ENCODE assay signal across 14 cellular contexts in genomic region chr16:14694129-14694528, GRCh38. TPM values are rescaled to one million over a fixed set of nuclear protein-coding genes. Genes with fewer than 3 reads are reported as not detected.
DNase-seq lines count a peak whose midpoint lies in the region; ATAC-seq, FAIRE-seq and TF ChIP-seq lines count a peak whose summit lies in the region.
"Not testable (repeated sequence)": the region's sequence is repeated elsewhere in the genome, so short reads cannot be mapped to it uniquely, and the experiment has no call there.
"Had no signal": no experiment of that assay in that cellular context is flagged by ENCODE, and none has a peak within 500 bp of the region (broad histone marks: within the 10 kb centered on the region; RNA-seq: fewer than 3 reads in every experiment).

TSS of gene PLA2G10 (minus strand) at chr16:14694308. CDS start at chr16:14694229, 79 bp downstream.

- ATAC-seq in HCT116 (peak; percentile 90), RWPE2 (ENCODE audit: low read depth) (peak; percentile 89), foreskin keratinocyte (peak; percentile 61), HepG2 (peak; percentile 52), pancreas (peak; percentile 63 to 82 (median 69)), upper lobe of right lung (peak; percentile 88)

- POLR2A ChIA-PET in HCT116 (lab: Charles Lee); HepG2 (lab: Yijun Ruan, JAX): not testable (repeated sequence)

- H3K9me2 ChIP-seq in HCT116 (ENCODE audit: insufficient read depth): not testable (repeated sequence)

- not testable (repeated sequence) for H3K9ac ChIP-seq in HCT116 (ENCODE audit: low read length); mammary epithelial cell (ENCODE audit: insufficient read depth, low read length); HepG2 (ENCODE audit: insufficient read depth, low read depth, low read length)

- not testable (repeated sequence) for H3K79me2 ChIP-seq in HCT116 (ENCODE audit: insufficient read depth, low read length); mammary epithelial cell (ENCODE audit: insufficient read depth, low read length); HepG2 (ENCODE audit: insufficient read depth, low read length)

- not testable (repeated sequence) for H3K27me3 ChIP-seq in HCT116 (ENCODE audit: insufficient read depth, low read length); RWPE2 (ENCODE audit: insufficient read depth, poor library complexity, severe bottlenecking); mammary epithelial cell (ENCODE audit: insufficient read depth, low read length); foreskin keratinocyte; HepG2 (ENCODE audit: control insufficient read depth in 1 of 2, insufficient read depth in 2 of 2, low read length in 2 of 2); pancreas; upper lobe of right lung

- H3K4me3 ChIP-seq in HCT116 (replicated peaks in 1 of 2; ENCODE audit: low read depth in 1 of 2, low read length in 2 of 2); RWPE2 (ENCODE audit: severe bottlenecking); mammary epithelial cell (replicated peaks in 1 of 3; ENCODE audit: insufficient read depth in 1 of 3, low read depth in 2 of 3, low read length in 3 of 3); HepG2 (replicated peaks in 1 of 3; ENCODE audit: insufficient read depth in 1 of 3, low read depth in 2 of 3, low read length in 3 of 3); pancreas; upper lobe of right lung: not testable (repeated sequence)

- H3K4me2 ChIP-seq in HCT116 (ENCODE audit: low read length); mammary epithelial cell (ENCODE audit: insufficient read depth, low read depth, low read length); HepG2 (ENCODE audit: low read depth, low read length): not testable (repeated sequence)

- not testable (repeated sequence) for H3K36me3 ChIP-seq in HCT116 (ENCODE audit: control insufficient read depth in 1 of 2, insufficient read depth in 2 of 2, low read length in 2 of 2); RWPE2 (ENCODE audit: low read depth); mammary epithelial cell (ENCODE audit: insufficient read depth, low read length); HepG2 (replicated peaks in 1 of 2; ENCODE audit: control insufficient read depth in 1 of 2, insufficient read depth in 2 of 2, low read length in 2 of 2); pancreas; upper lobe of right lung

- H2AFZ ChIP-seq in HCT116 (ENCODE audit: low read depth, low read length, poor library complexity, severe bottlenecking); mammary epithelial cell (ENCODE audit: low read depth, low read length); HepG2 (ENCODE audit: low read length): not testable (repeated sequence)

- not testable (repeated sequence) for H4K20me1 ChIP-seq in HCT116 (ENCODE audit: insufficient read depth); mammary epithelial cell (ENCODE audit: insufficient read depth, low read length); HepG2 (ENCODE audit: insufficient read depth, low read length)

- in situ Hi-C loops in mammary epithelial cell (cut with MboI; ENCODE audit: low sequenced_read_pairs in 2 of 2); HepG2 (cut with HindIII; ENCODE audit: extremely low pct_ligation_motif_present, low pct_unique_long_range_greater_than_20kb): not testable (repeated sequence)

- H3K4me1 ChIP-seq in HCT116 (ENCODE audit: control insufficient read depth in 1 of 2, insufficient read depth in 2 of 2, low read length in 2 of 2); RWPE2 (ENCODE audit: insufficient read depth, poor library complexity, severe bottlenecking); mammary epithelial cell (ENCODE audit: insufficient read depth, low read length); foreskin keratinocyte; HepG2 (ENCODE audit: insufficient read depth, low read length); pancreas; upper lobe of right lung: not testable (repeated sequence)

- RAD21 ChIA-PET in HCT116 (lab: Charles Lee; ENCODE audit: low non-redundant PET in 1 of 2, low total read pairs in 2 of 2, uncharacterized antibody in 2 of 2, unreplicated experiment in 2 of 2): not testable (repeated sequence)

- WGBS in mammary epithelial cell (ENCODE audit: low coverage, missing lambda C conversion rate): no CpG with 5 or more reads among the region's 28 CpGs
- no CpG with 5 or more reads among the region's 28 CpGs for WGBS in HepG2 (ENCODE audit: low lambda C conversion rate)
- no CpG with 5 or more reads among the region's 28 CpGs for WGBS in pancreas, 2 donors

- FAIRE-seq in HepG2 (lab: Jason Lieb, UNC); pancreas (lab: Jason Lieb, UNC): not testable (repeated sequence)

- TF ChIP-seq CTCF in HCT116 (IDR thresholded peaks at IDR 0.05 in 2 of 3, conservative IDR thresholded peaks at IDR 0.05 in 1 of 3; ENCODE audit: borderline replicate concordance in 1 of 3, insufficient read depth in 1 of 3, low read depth in 2 of 3, low read length in 2 of 3); RWPE2 (IDR thresholded peaks at IDR 0.05; ENCODE audit: poor library complexity, severe bottlenecking); mammary epithelial cell (conservative IDR thresholded peaks at IDR 0.05 in 1 of 2, IDR thresholded peaks at IDR 0.05 in 1 of 2; ENCODE audit: extremely low read depth in 1 of 2, insufficient read depth in 1 of 2, low read depth in 1 of 2, low read length in 2 of 2); foreskin keratinocyte (conservative IDR thresholded peaks at IDR 0.05); HepG2 (CRISPR knock-in tag; IDR thresholded peaks at IDR 0.05); pancreas (IDR thresholded peaks at IDR 0.05); upper lobe of right lung (IDR thresholded peaks at IDR 0.05): not testable (repeated sequence)

- intact Hi-C loops in HCT116 (cut with micrococcal nuclease); mammary epithelial cell (cut with micrococcal nuclease); HepG2 (cut with micrococcal nuclease; ENCODE audit: unreplicated experiment); pancreas (cut with DNase I); upper lobe of right lung (cut with DNase I): not testable (repeated sequence)

- not testable (repeated sequence) for DNase-seq in HCT116 (ENCODE audit: low read depth, low spot score); RWPE2 (ENCODE audit: low spot score); mammary epithelial cell; foreskin keratinocyte; HepG2 (ENCODE audit: low spot score); pancreas; upper lobe of right lung

- dilution Hi-C loops in mammary epithelial cell (cut with HindIII; ENCODE audit: low sequenced_read_pairs): not testable (repeated sequence)

- not testable (repeated sequence) for TF ChIP-seq EP300 in HepG2 (IDR thresholded peaks at IDR 0.05; ENCODE audit: low read depth in 2 of 2, low read length in 2 of 2); HepG2 (CRISPR knock-in tag; IDR thresholded peaks at IDR 0.05; ENCODE audit: borderline replicate concordance)

- H3K9me3 ChIP-seq in HCT116 (ENCODE audit: control insufficient read depth in 1 of 2, insufficient read depth in 1 of 2, low read depth in 1 of 2, low read length in 2 of 2); RWPE2 (ENCODE audit: severe bottlenecking); mammary epithelial cell (replicated peaks; ENCODE audit: insufficient read depth, low read length); HepG2 (ENCODE audit: low read length); pancreas; upper lobe of right lung: not testable (repeated sequence)

- CTCF ChIA-PET in HCT116 (lab: Charles Lee); mammary epithelial cell (lab: Charles Lee; ENCODE audit: low non-redundant PET); HepG2 (lab: Yijun Ruan, JAX; ENCODE audit: low intra/inter-chr PET ratio, low total read pairs): not testable (repeated sequence)

- TF ChIP-seq POLR2A in HCT116 (IDR thresholded peaks at IDR 0.05; ENCODE audit: borderline replicate concordance, extremely low read depth, insufficient read depth, insufficient read length); HepG2 (IDR thresholded peaks at IDR 0.05; ENCODE audit: insufficient read depth in 1 of 2, low read depth in 2 of 2, low read length in 2 of 2): not testable (repeated sequence)

- not testable (repeated sequence) for BruUV-seq in HCT116 (replicated peaks; lab: Mats Ljungman, UMichigan); HepG2 (replicated peaks; lab: Mats Ljungman, UMichigan)
- TSS peak; percentile 66 for BruUV-seq in mammary epithelial cell (replicated peaks; lab: Mats Ljungman, UMichigan)

- H3K27ac ChIP-seq in HCT116 (ENCODE audit: low read depth, low read length); RWPE2 (ENCODE audit: poor library complexity, severe bottlenecking); mammary epithelial cell (ENCODE audit: insufficient read depth, low read depth, low read length); foreskin keratinocyte; HepG2 (ENCODE audit: extremely low read length, insufficient read depth, low read length); pancreas; upper lobe of right lung: not testable (repeated sequence)

- TF ChIP-seq RAD21 in HCT116 (IDR thresholded peaks at IDR 0.05; ENCODE audit: low read depth); HepG2 (CRISPR knock-in tag; IDR thresholded peaks at IDR 0.05): not testable (repeated sequence)

RNA-seq across cellular contexts. Expression of gene PLA2G10, which starts in this region (rescaled TPM):
- total RNA-seq in HCT116 (2021; ENCODE audit: unreplicated experiment): not detected
- polyA plus RNA-seq in HCT116 (2012): 0.49 and 0.74 TPM in 2 replicates
- total RNA-seq in mammary epithelial cell: 1 to 10 TPM in 1 of 2 donors, under 1 TPM in 1; 0.31 to 1.0 TPM
- 0.24 TPM for polyA plus RNA-seq in mammary epithelial cell
- not detected for polyA minus RNA-seq in mammary epithelial cell
- total RNA-seq in foreskin keratinocyte: 0.34 and 0.71 TPM in 2 replicates
- polyA plus RNA-seq in foreskin keratinocyte: 0.79 and 0.90 TPM in 2 replicates
- total RNA-seq in HepG2 (2016; rRNA removed; fragmentation: Illumina TruSeq; extraction: Trizol): not detected in 2 replicates
- total RNA-seq in HepG2 (2016; cell fraction: cytosol; rRNA removed; fragmentation: Illumina TruSeq; extraction: Trizol; ENCODE audit: low read depth): not detected in 2 replicates
- not detected in 2 replicates for total RNA-seq in HepG2 (2016; cell fraction: insoluble cytoplasmic fraction; rRNA removed; fragmentation: Illumina TruSeq; extraction: Trizol)
- total RNA-seq in HepG2 (2016; cell fraction: membrane; rRNA removed; fragmentation: Illumina TruSeq; extraction: Trizol): not detected in 2 replicates
- total RNA-seq in HepG2 (2016; cell fraction: nucleus; rRNA removed; fragmentation: Illumina TruSeq; extraction: Trizol): not detected in 2 replicates
- polyA plus RNA-seq in HepG2 (2011; rRNA removed): not detected in 2 replicates
- 0.05 TPM in 1 of 2 replicates, not detected in the other for polyA plus RNA-seq in HepG2 (2011; cell fraction: cytosol; rRNA removed)
- polyA plus RNA-seq in HepG2 (2011; cell fraction: nucleus; rRNA removed): not detected in 2 replicates
- not detected in 2 replicates for polyA plus RNA-seq in HepG2 (2012)
- polyA plus RNA-seq in HepG2 (2016; cell fraction: cytosol; fragmentation: Illumina TruSeq; extraction: Trizol; ENCODE audit: low read depth): not detected in 2 replicates
- polyA plus RNA-seq in HepG2 (2016; cell fraction: insoluble cytoplasmic fraction; fragmentation: Illumina TruSeq; extraction: Trizol; ENCODE audit: low read depth): not detected in 2 replicates
- polyA plus RNA-seq in HepG2 (2016; cell fraction: membrane; fragmentation: Illumina TruSeq; extraction: Trizol; ENCODE audit: low read depth): not detected in 2 replicates
- polyA plus RNA-seq in HepG2 (2016; cell fraction: nucleus; fragmentation: Illumina TruSeq; extraction: Trizol; ENCODE audit: insufficient read depth, low read depth): not detected in 2 replicates
- polyA minus RNA-seq in HepG2 (2011; rRNA and poly(A)+ RNA removed; ENCODE audit: low replicate concordance): not detected in 2 replicates
- polyA minus RNA-seq in HepG2 (2011; cell fraction: cytosol; rRNA and poly(A)+ RNA removed): not detected in 2 replicates
- not detected in 2 replicates for polyA minus RNA-seq in HepG2 (2011; cell fraction: nucleus; rRNA and poly(A)+ RNA removed)
- total RNA-seq in pancreas: 1 to 10 TPM; 1.2 to 6.5 (median 2.9) TPM
- polyA plus RNA-seq in pancreas: 1 to 10 TPM; 1.1 to 2.2 TPM
- total RNA-seq in upper lobe of right lung: 6.6 TPM
- total RNA-seq: CD4-positive, alpha-beta T cell; CD8-positive, alpha-beta memory T cell; GM12878; GM23248; H4; HFFc6 had no signal
- polyA plus RNA-seq: CD14-positive monocyte; CD8-positive, alpha-beta memory T cell; GM12878; GM23248 had no signal

Comparison
In these comparisons a context has a peak if more than half of its experiments do, and no peak if none do; other contexts are left out.
1. Peak in ATAC-seq in HCT116; RNA of the gene not detected or under 1 TPM.
2. Peak in ATAC-seq in foreskin keratinocyte; RNA of the gene not detected or under 1 TPM.
3. Peak in ATAC-seq in HepG2; RNA of the gene not detected or under 1 TPM.